ENCODE assay signal across 17 cellular contexts in the genomic region with DNA sequence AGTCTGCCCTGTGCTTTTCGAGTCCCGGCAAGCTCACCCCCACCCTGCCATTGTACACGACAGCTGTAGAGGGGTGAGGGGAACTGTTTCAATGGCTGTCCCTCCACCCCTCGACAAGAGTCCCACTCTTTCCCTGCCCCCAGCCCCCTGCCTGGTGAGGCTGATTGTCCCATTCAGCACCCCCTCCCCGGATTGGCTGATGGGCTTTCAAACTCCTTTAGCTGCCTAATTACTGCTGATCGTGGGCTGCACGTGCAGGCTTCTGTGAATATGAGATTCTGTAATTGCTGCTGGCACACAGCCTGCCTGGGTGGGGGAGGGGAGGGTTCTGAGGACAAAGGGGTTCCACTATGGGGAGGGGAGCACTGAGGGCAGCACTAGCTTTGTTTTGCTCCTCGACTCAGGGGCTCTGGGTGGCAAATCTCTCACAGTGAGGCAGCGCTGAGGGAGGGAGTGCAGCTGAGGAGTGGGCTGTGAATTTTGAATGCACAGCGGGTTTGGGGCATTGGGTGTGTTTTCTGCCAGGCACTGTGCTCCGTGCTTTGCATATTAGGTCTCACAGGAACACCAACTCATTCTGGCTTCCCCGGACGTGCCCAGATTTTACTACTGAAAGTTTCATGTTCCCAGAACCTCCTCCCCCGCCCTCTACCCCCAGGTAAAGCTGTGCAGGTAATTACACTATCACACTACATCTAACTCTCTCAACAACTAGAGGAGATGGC. TPM values are rescaled to one million over a fixed set of nuclear protein-coding genes. Genes with fewer than 3 reads are reported as not detected.
DNase-seq lines count a peak whose midpoint lies in the region; ATAC-seq, FAIRE-seq and TF ChIP-seq lines count a peak whose summit lies in the region.
"Had no signal": no experiment of that assay in that cellular context is flagged by ENCODE, and none has a peak within 500 bp of the region (broad histone marks: within the 10 kb centered on the region; RNA-seq: fewer than 3 reads in every experiment).

No MANE protein-coding gene starts in this region.

- DNase-seq in A673 (ENCODE audit: low spot score), result peak; percentile 68
- DNase-seq in Karpas-422, result peak; percentile 76
- DNase-seq in NCI-H69 (lab: John Stamatoyannopoulos, UW), result peak; percentile 93
- DNase-seq in kidney, result peak; percentile 80
- no peak for DNase-seq in T-cell
- DNase-seq in foreskin melanocyte, result no peak
- no peak for DNase-seq in activated CD4-positive, CD25-positive, alpha-beta regulatory T cell treated with anti-CD3 and anti-CD28 coated beads, Interleukin-2, amount 50 U/mL, for 72 hours
- DNase-seq in breast epithelium (ENCODE audit: low spot score in 2 of 2), result no peak
- DNase-seq: activated naive CD8-positive, alpha-beta T cell treated with anti-CD3 and anti-CD28 coated beads, Interleukin-2, amount 50 U/mL, for 24 hours; esophagus squamous epithelium; HCEC 1CT; NCI-H187 treated with DMSO at 0.1 percent for 48 hours; stimulated activated CD4-positive, alpha-beta T cell treated with anti-CD3 and anti-CD28 coated beads, Interleukin-2, amount 100 ng/mL, for 24 hours; T1000 had no signal

- H2AFZ ChIP-seq in Karpas-422 (ENCODE audit: low read length), result peak overlapping the region; percentile 94; the same call in 1 of the 2 replicates

- no peaks in the 10 kb centered on the region for H3K9me3 Mint-ChIP-seq in T-cell
- H3K9me3 Mint-ChIP-seq: activated naive CD8-positive, alpha-beta T cell treated with anti-CD3 and anti-CD28 coated beads, Interleukin-2, amount 50 U/mL, for 24 hours had no signal

- no peaks in the 10 kb centered on the region for H3K79me2 ChIP-seq in Karpas-422 (ENCODE audit: low read length)

- TF ChIP-seq CTCF in A673 (conservative IDR thresholded peaks at IDR 0.05; ENCODE audit: low read depth, low read length) (no peak), kidney (IDR thresholded peaks at IDR 0.05; ENCODE audit: borderline replicate concordance, extremely low read depth, insufficient read depth) (no peak), breast epithelium (IDR thresholded peaks at IDR 0.05) (no peak)

- no peaks in the 10 kb centered on the region for H3K9me3 ChIP-seq in A673 (ENCODE audit: low read depth, low read length, poor library complexity, severe bottlenecking)
- no peaks in the 10 kb centered on the region for H3K9me3 ChIP-seq in Karpas-422 (ENCODE audit: low read length)
- no peaks in the 10 kb centered on the region for H3K9me3 ChIP-seq in kidney (ENCODE audit: control insufficient read depth in 1 of 2, low read length in 2 of 2)
- no peaks in the 10 kb centered on the region for H3K9me3 ChIP-seq in breast epithelium
- H3K9me3 ChIP-seq: esophagus squamous epithelium had no signal

- H3K4me3 ChIP-seq in A673 (ENCODE audit: low read depth, low read length, poor library complexity, severe bottlenecking) (no peak overlapping the region), Karpas-422 (ENCODE audit: low read length) (peak overlapping the region; percentile 51), kidney (ENCODE audit: low read length in 2 of 2) (no peak overlapping the region), breast epithelium (no peak overlapping the region)
- H3K4me3 ChIP-seq: esophagus squamous epithelium had no signal

- no peaks in the 10 kb centered on the region for H3K9me2 ChIP-seq in Karpas-422 (replicated peaks; ENCODE audit: insufficient read depth, low read length)

- H3K27me3 ChIP-seq in A673 (replicated peaks; ENCODE audit: insufficient read depth, low read depth, low read length, poor library complexity) (no peaks in the 10 kb centered on the region), Karpas-422 (ENCODE audit: low read length) (no peaks in the 10 kb centered on the region), breast epithelium (no peaks in the 10 kb centered on the region)

- intact Hi-C loops in A673 (cut with micrococcal nuclease; ENCODE audit: unreplicated experiment), result no loop called here
- intact Hi-C loops in kidney (cut with DNase I), result no loop called here
- intact Hi-C loops in breast epithelium (cut with DNase I; ENCODE audit: low total_unique reads), result no loop called here

- POLR2A ChIA-PET in A673 (lab: Charles Lee; ENCODE audit: low non-redundant PET), result no interaction called here
- POLR2A ChIA-PET in T-cell (lab: Charles Lee), result no interaction called here

- H3K4me3 Mint-ChIP-seq in T-cell, result no peak overlapping the region
- H3K4me3 Mint-ChIP-seq: activated naive CD8-positive, alpha-beta T cell treated with anti-CD3 and anti-CD28 coated beads, Interleukin-2, amount 50 U/mL, for 24 hours had no signal

- BruUV-seq in A673 (replicated peaks; lab: Mats Ljungman, UMichigan), result no TSS peak

- CTCF ChIA-PET in A673 (lab: Charles Lee) (no interaction called here), T-cell (lab: Charles Lee) (no interaction called here)

- no peak for ATAC-seq in T-cell (replicated peaks in 1 of 4)
- ATAC-seq: activated naive CD8-positive, alpha-beta T cell treated with anti-CD3 and anti-CD28 coated beads, Interleukin-2, amount 50 U/mL, for 24 hours had no signal

- peaks cover 6 to 14% of the 10 kb centered on the region in 2 donors for H3K27me3 Mint-ChIP-seq in T-cell
- H3K27me3 Mint-ChIP-seq: progenitor cell of endocrine pancreas had no signal

- H3K27ac Mint-ChIP-seq in T-cell, result no peak overlapping the region
- H3K27ac Mint-ChIP-seq: activated naive CD8-positive, alpha-beta T cell treated with anti-CD3 and anti-CD28 coated beads, Interleukin-2, amount 50 U/mL, for 24 hours; progenitor cell of endocrine pancreas had no signal

- H3K36me3 Mint-ChIP-seq in T-cell, result no peaks in the 10 kb centered on the region

- H3K9ac ChIP-seq in Karpas-422 (ENCODE audit: low read length) (peak overlapping the region; percentile 48; the same call in 1 of the 2 replicates), kidney (ENCODE audit: low read length in 2 of 2) (no peak overlapping the region)

- H4K20me1 ChIP-seq in Karpas-422 (ENCODE audit: insufficient read depth, low read depth, low read length), result no peaks in the 10 kb centered on the region

- H3K4me1 Mint-ChIP-seq in T-cell, result no peaks in the 10 kb centered on the region
- H3K4me1 Mint-ChIP-seq: activated naive CD8-positive, alpha-beta T cell treated with anti-CD3 and anti-CD28 coated beads, Interleukin-2, amount 50 U/mL, for 24 hours had no signal

- peak overlapping the region; percentile 71 for H3K4me2 ChIP-seq in Karpas-422 (ENCODE audit: low read depth, low read length, poor library complexity, severe bottlenecking)

- H3K36me3 ChIP-seq in A673 (ENCODE audit: insufficient read depth, low read length, poor library complexity, severe bottlenecking), result no peaks in the 10 kb centered on the region
- no peaks in the 10 kb centered on the region for H3K36me3 ChIP-seq in Karpas-422 (ENCODE audit: insufficient read depth, low read length)
- H3K36me3 ChIP-seq in kidney (ENCODE audit: control insufficient read depth in 1 of 2, insufficient read depth in 2 of 2, low read length in 2 of 2), result no peaks in the 10 kb centered on the region
- H3K36me3 ChIP-seq in breast epithelium, result no peaks in the 10 kb centered on the region
- H3K36me3 ChIP-seq: esophagus squamous epithelium had no signal

- TF ChIP-seq POLR2A in breast epithelium (IDR thresholded peaks at IDR 0.05), result no peak

- H3K4me1 ChIP-seq in A673 (ENCODE audit: insufficient read depth, low read length, poor library complexity, severe bottlenecking) (peaks cover 15% of the 10 kb centered on the region), Karpas-422 (ENCODE audit: low read length) (peaks cover 24% of the 10 kb centered on the region), kidney (ENCODE audit: control insufficient read depth in 1 of 2, insufficient read depth in 1 of 2, low read depth in 1 of 2, low read length in 2 of 2) (peaks cover 0 to 8% of the 10 kb centered on the region in 2 donors), breast epithelium (no peaks in the 10 kb centered on the region)
- H3K4me1 ChIP-seq: esophagus squamous epithelium had no signal

- FAIRE-seq in kidney (lab: Jason Lieb, UNC), result no peak
- FAIRE-seq: colon had no signal

- no peak overlapping the region for H3K27ac ChIP-seq in A673 (ENCODE audit: low read depth, low read length, poor library complexity, severe bottlenecking)
- peak overlapping the region; percentile 21; the same call in 1 of the 2 replicates for H3K27ac ChIP-seq in Karpas-422 (ENCODE audit: low read length)
- peak overlapping the region in 1 of 2 donors; percentile 3 for H3K27ac ChIP-seq in kidney (ENCODE audit: low read depth in 2 of 2, low read length in 2 of 2)
- no peak overlapping the region for H3K27ac ChIP-seq in breast epithelium
- H3K27ac ChIP-seq: esophagus squamous epithelium had no signal

RNA-seq across cellular contexts. Expression of a gene that starts 42.5 kb away (rescaled TPM):
- total RNA-seq in A673 (2021), result not detected in 2 replicates
- not detected in 2 replicates for total RNA-seq in Karpas-422 (2014; rRNA removed; shearing (Covaris generic); ENCODE audit: low replicate concordance)
- total RNA-seq in kidney, result not detected
- not detected for polyA plus RNA-seq in kidney (ENCODE audit: insufficient read depth, low read depth, low replicate concordance)
- not detected for total RNA-seq in T-cell
- not detected for total RNA-seq in breast epithelium
- total RNA-seq: esophagus squamous epithelium, progenitor cell of endocrine pancreas, RPMI7951 had no signal

Comparison
In these comparisons a context has a peak if more than half of its experiments do, and no peak if none do; other contexts are left out.
1. DNase-seq: peak in A673 (single experiment), Karpas-422 (single experiment), NCI-H69 (single experiment) and kidney (single experiment); none in T-cell (0 of 34), foreskin melanocyte (single experiment), activated CD4-positive, CD25-positive, alpha-beta regulatory T cell treated with anti-CD3 and anti-CD28 coated beads, Interleukin-2, amount 50 U/mL, for 72 hours (single experiment) and breast epithelium (0 of 2).